ENCODE assay signal across 6 cellular contexts in genomic region chr3:130136337-130136736, GRCh38. TPM values are rescaled to one million over a fixed set of nuclear protein-coding genes. Genes with fewer than 3 reads are reported as not detected.
"Had no signal": no experiment of that assay in that cellular context is flagged by ENCODE, and none has a peak within 500 bp of the region (broad histone marks: within the 10 kb centered on the region; RNA-seq: fewer than 3 reads in every experiment).

No MANE protein-coding gene starts in this region.

RNA-seq across cellular contexts. Expression of gene ALG1L2, which starts 54.7 kb away (rescaled TPM):
- total RNA-seq: activated T-cell treated with anti-CD3 and anti-CD28 coated beads, Interleukin-2, amount 50 U/mL, for 72 hours; kidney epithelial cell; lower leg skin; prostate gland; vagina had no signal
- polyA plus RNA-seq: ovary had no signal
